In the genomic region with DNA sequence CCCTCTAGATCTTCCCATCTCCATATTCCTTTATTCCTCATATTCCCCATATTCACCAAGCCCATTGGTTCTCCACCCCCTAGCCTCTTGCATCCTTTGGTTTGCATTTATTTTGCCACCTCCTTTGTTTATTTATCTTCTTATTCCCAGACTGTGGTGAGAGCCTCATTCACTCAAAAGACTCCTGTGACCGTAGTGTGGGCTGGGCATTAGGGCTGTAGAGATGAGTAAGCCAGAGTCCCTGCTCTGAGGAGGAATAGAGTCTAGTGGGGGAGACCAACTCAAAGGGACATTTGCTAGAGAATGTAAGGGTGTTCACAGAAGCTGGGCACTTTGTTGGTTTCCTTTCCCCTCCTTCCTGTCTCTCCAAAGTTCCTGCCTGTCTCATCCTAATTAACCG, we compare ENCODE assay signal across 18 cellular contexts. TPM values are rescaled to one million over a fixed set of nuclear protein-coding genes. Genes with fewer than 3 reads are reported as not detected.
DNase-seq lines count a peak whose midpoint lies in the region; ATAC-seq and TF ChIP-seq lines count a peak whose summit lies in the region.
"Had no signal": no experiment of that assay in that cellular context is flagged by ENCODE, and none has a peak within 500 bp of the region (broad histone marks: within the 10 kb centered on the region; RNA-seq: fewer than 3 reads in every experiment).

No MANE protein-coding gene starts in this region.

- H3K9me3 ChIP-seq in PC-3 (ENCODE audit: low read length) (no peaks in the 10 kb centered on the region), adipocyte (ENCODE audit: control insufficient read depth, low read length) (no peaks in the 10 kb centered on the region)
- H3K9me3 ChIP-seq: lower lobe of right lung had no signal

- no peak for ATAC-seq in activated T-cell treated with anti-CD3 and anti-CD28 coated beads, Interleukin-2, amount 50 U/mL, for 4 hours
- ATAC-seq in PC-3 = peak; percentile 35; the same call in 1 of the 2 replicates
- ATAC-seq in natural killer cell = no peak
- ATAC-seq in GM18519 (IDR thresholded peaks at IDR 0.05; ENCODE audit: low FRiP score, unreplicated experiment) = no peak
- ATAC-seq: GM12878, lower lobe of right lung had no signal

- no TSS peak for BruUV-seq in PC-3 (replicated peaks; lab: Mats Ljungman, UMichigan)

- H3K4me2 ChIP-seq in PC-3 (ENCODE audit: low read length) = no peak overlapping the region

- H3K36me3 ChIP-seq in PC-3 (ENCODE audit: low read depth, low read length) (peaks cover 85% of the 10 kb centered on the region), adipocyte (ENCODE audit: control insufficient read depth, insufficient read depth, low read length, severe bottlenecking) (peaks cover 79% of the 10 kb centered on the region)

- H3K27ac ChIP-seq in PC-3 (ENCODE audit: low read length) = no peak overlapping the region
- H3K27ac ChIP-seq: lower lobe of right lung had no signal

- intact Hi-C loops in PC-3 (cut with micrococcal nuclease) (loop anchor here (10.0 kb wide), 2 partner anchors 185 to 495 kb away; no protein-coding TSS in a partner anchor), natural killer cell (cut with micrococcal nuclease) (no loop called here)

- H3K4me1 ChIP-seq in PC-3 (ENCODE audit: insufficient read depth, low read length) = 0 out of 2 replicates have a peak, but pooled peaks cover 5% of the 10 kb centered on the region
- H3K4me1 ChIP-seq in adipocyte (ENCODE audit: control insufficient read depth, insufficient read depth, low read length) = no peaks in the 10 kb centered on the region

- H3K27me3 ChIP-seq in PC-3 (ENCODE audit: low read length) (no peaks in the 10 kb centered on the region), adipocyte (replicated peaks; ENCODE audit: control insufficient read depth, insufficient read depth, low read length) (no peaks in the 10 kb centered on the region)

- H3K4me1 Mint-ChIP-seq in activated T-cell treated with anti-CD3 and anti-CD28 coated beads, Interleukin-2, amount 50 U/mL, for 24 hours (ENCODE audit: low read depth) = peaks cover 65% of the 10 kb centered on the region
- H3K4me1 Mint-ChIP-seq in activated T-cell treated with anti-CD3 and anti-CD28 coated beads, Interleukin-2, amount 50 U/mL, for 4 hours (ENCODE audit: low read depth) = peaks cover 64% of the 10 kb centered on the region
- H3K4me1 Mint-ChIP-seq in natural killer cell = peaks cover 52 to 63% of the 10 kb centered on the region in 2 donors
- H3K4me1 Mint-ChIP-seq: neural crest cell had no signal

- no peak for TF ChIP-seq CTCF in PC-3 (conservative IDR thresholded peaks at IDR 0.05; ENCODE audit: low read depth, low read length)
- no peak for TF ChIP-seq CTCF in natural killer cell (IDR thresholded peaks at IDR 0.05)

- H2AFZ ChIP-seq in PC-3 (ENCODE audit: low read length) = no peak overlapping the region

- no peak overlapping the region for H3K4me3 ChIP-seq in PC-3 (ENCODE audit: low read length)
- no peak overlapping the region for H3K4me3 ChIP-seq in adipocyte (ENCODE audit: low read length)
- H3K4me3 ChIP-seq: GM12878, lower lobe of right lung had no signal

- POLR2A ChIA-PET in PC-3 (lab: Charles Lee; ENCODE audit: unreplicated experiment) = no interaction called here

- H3K9me3 Mint-ChIP-seq in activated T-cell treated with anti-CD3 and anti-CD28 coated beads, Interleukin-2, amount 50 U/mL, for 24 hours = no peaks in the 10 kb centered on the region
- no peaks in the 10 kb centered on the region for H3K9me3 Mint-ChIP-seq in activated T-cell treated with anti-CD3 and anti-CD28 coated beads, Interleukin-2, amount 50 U/mL, for 4 hours
- no peaks in the 10 kb centered on the region for H3K9me3 Mint-ChIP-seq in natural killer cell
- H3K9me3 Mint-ChIP-seq: neural crest cell had no signal

- H4K20me1 ChIP-seq in PC-3 (ENCODE audit: low read length) = peaks cover 83% of the 10 kb centered on the region

- H3K79me2 ChIP-seq in PC-3 (ENCODE audit: low read length) = peaks cover 100% of the 10 kb centered on the region

- no peaks in the 10 kb centered on the region for H3K27me3 Mint-ChIP-seq in activated T-cell treated with anti-CD3 and anti-CD28 coated beads, Interleukin-2, amount 50 U/mL, for 24 hours
- no peaks in the 10 kb centered on the region for H3K27me3 Mint-ChIP-seq in activated T-cell treated with anti-CD3 and anti-CD28 coated beads, Interleukin-2, amount 50 U/mL, for 4 hours (ENCODE audit: low read depth)
- H3K27me3 Mint-ChIP-seq in natural killer cell (ENCODE audit: low read depth in 2 of 2) = no peaks in the 10 kb centered on the region

- no peaks in the 10 kb centered on the region for H3F3A ChIP-seq in PC-3 (ENCODE audit: low read length, unreplicated experiment)

- peaks cover 95% of the 10 kb centered on the region for H3K36me3 Mint-ChIP-seq in activated T-cell treated with anti-CD3 and anti-CD28 coated beads, Interleukin-2, amount 50 U/mL, for 24 hours (ENCODE audit: low read depth)
- H3K36me3 Mint-ChIP-seq in activated T-cell treated with anti-CD3 and anti-CD28 coated beads, Interleukin-2, amount 50 U/mL, for 4 hours (ENCODE audit: insufficient read depth) = peaks cover 67% of the 10 kb centered on the region
- peaks cover 16% of the 10 kb centered on the region for H3K36me3 Mint-ChIP-seq in natural killer cell

- CTCF ChIA-PET in PC-3 (lab: Charles Lee) = no interaction called here

- no peaks in the 10 kb centered on the region for H3K9me2 ChIP-seq in PC-3 (replicated peaks; ENCODE audit: low read length)

- H3K4me3 Mint-ChIP-seq in activated T-cell treated with anti-CD3 and anti-CD28 coated beads, Interleukin-2, amount 50 U/mL, for 24 hours = no peak overlapping the region
- H3K4me3 Mint-ChIP-seq in activated T-cell treated with anti-CD3 and anti-CD28 coated beads, Interleukin-2, amount 50 U/mL, for 4 hours = no peak overlapping the region
- H3K4me3 Mint-ChIP-seq in natural killer cell = no peak overlapping the region
- H3K4me3 Mint-ChIP-seq: neural crest cell had no signal

- H3K9ac ChIP-seq in PC-3 (ENCODE audit: low read length) (no peak overlapping the region), adipocyte (ENCODE audit: low read length) (no peak overlapping the region)

- peak overlapping the region; percentile 83 for H3K27ac Mint-ChIP-seq in activated T-cell treated with anti-CD3 and anti-CD28 coated beads, Interleukin-2, amount 50 U/mL, for 24 hours
- H3K27ac Mint-ChIP-seq in natural killer cell = peak overlapping the region; percentile 79 to 95

- no peak for DNase-seq in activated T-cell treated with anti-CD3 and anti-CD28 coated beads, Interleukin-2, amount 50 U/mL, for 24 hours
- no peak for DNase-seq in activated T-cell treated with anti-CD3 and anti-CD28 coated beads, Interleukin-2, amount 50 U/mL, for 4 hours
- DNase-seq in PC-3 = no peak
- DNase-seq in adipocyte (ENCODE audit: low read depth) = peak; percentile 15
- no peak for DNase-seq in natural killer cell
- no peak for DNase-seq in hippocampal formation (lab: John Stamatoyannopoulos, UW)
- no peak for DNase-seq in COR-L47 (lab: John Stamatoyannopoulos, UW)
- DNase-seq: activated CD4-positive, CD25-positive, alpha-beta regulatory T cell; cortex of kidney; lower lobe of right lung; NCI-H1417; NCI-H2227 treated with DMSO at 0.1 percent for 48 hours; NK-92 treated with Interleukin-12 subunit alpha and Interleukin-12 subunit beta, amount 100 ng/mL, for 24 hours had no signal

RNA-seq across cellular contexts. Expression of gene ATG16L1, which starts 8.3 kb away (rescaled TPM):
- total RNA-seq in activated T-cell treated with anti-CD3 and anti-CD28 coated beads, Interleukin-2, amount 50 U/mL, for 4 hours = 10 to 100 TPM; 36.2 to 37.8 (median 36.9) TPM
- total RNA-seq in PC-3 (2014; rRNA removed) = 126 and 173 TPM in 2 replicates
- 100 to 1,000 TPM; 106 to 142 (median 117) TPM for total RNA-seq in natural killer cell

RNA-seq across cellular contexts. Expression of gene SAG, which starts 47.9 kb away (rescaled TPM):
- not detected for total RNA-seq in activated T-cell treated with anti-CD3 and anti-CD28 coated beads, Interleukin-2, amount 50 U/mL, for 4 hours
- total RNA-seq in PC-3 (2014; rRNA removed) = 0.17 TPM in 1 of 2 replicates, not detected in the other
- under 1 TPM; 0.11 to 0.33 (median 0.12) TPM for total RNA-seq in natural killer cell
- total RNA-seq: epithelial cell of proximal tubule, GM12878, lower lobe of right lung, neural crest cell, subcutaneous adipose tissue had no signal
